14 cellular contexts compared by ENCODE assay signal in genomic region chr21:14995695-14996490, GRCh38.
A peak's percentile ranks its signal among the peaks of the same experiment; 100 is the strongest.
DNase-seq lines count a peak whose midpoint lies in the region; ATAC-seq and TF ChIP-seq lines count a peak whose summit lies in the region.
"Had no signal": no experiment of that assay in that cellular context is flagged by ENCODE, and none has a peak within 500 bp of the region (broad histone marks: within the 10 kb centered on the region; RNA-seq: fewer than 3 reads in every experiment).

No MANE protein-coding gene starts in this region.

- H3K4me1 ChIP-seq in GM23338 (ENCODE audit: insufficient read depth) (peaks cover 10% of the 10 kb centered on the region), Panc1 (ENCODE audit: control insufficient read depth, insufficient read depth, low read length) (no peaks in the 10 kb centered on the region; the same call in none of the 2 replicates), hepatocyte (ENCODE audit: insufficient read depth) (peaks cover 6% of the 10 kb centered on the region)

- no peak overlapping the region for H3K27ac ChIP-seq in GM23338 (ENCODE audit: low read depth)
- peak overlapping the region; percentile 34 for H3K27ac ChIP-seq in Panc1 (ENCODE audit: low read length)
- H3K27ac ChIP-seq in hepatocyte: no peak overlapping the region
- H3K27ac ChIP-seq: coronary artery, neutrophil had no signal

- ATAC-seq in GM23338 (peak; percentile 48), Panc1 (0 out of 2 replicates have a peak, but pooled peaks have one; percentile 34)
- ATAC-seq: left colon had no signal

- no peak overlapping the region for H2AFZ ChIP-seq in GM23338
- H2AFZ ChIP-seq in hepatocyte: no peak overlapping the region

- H3K27me3 ChIP-seq in GM23338 (ENCODE audit: insufficient read depth) (no peaks in the 10 kb centered on the region), Panc1 (ENCODE audit: control insufficient read depth, insufficient read depth, low read length) (no peaks in the 10 kb centered on the region), hepatocyte (no peaks in the 10 kb centered on the region)
- H3K27me3 ChIP-seq: neutrophil had no signal

- H3F3A ChIP-seq in GM23338 (replicated peaks; ENCODE audit: low read depth): no peaks in the 10 kb centered on the region

- DNase-seq in GM23338 (ENCODE audit: low spot score): peak; percentile 43
- DNase-seq in Panc1 (ENCODE audit: low read depth, low spot score): no peak
- DNase-seq in epithelial cell of proximal tubule (ENCODE audit: low read depth): peak; percentile 26
- DNase-seq in nephron progenitor cell: no peak
- no peak for DNase-seq in NCI-H2171 treated with DMSO at 0.1 percent for 48 hours (lab: John Stamatoyannopoulos, UW)
- no peak for DNase-seq in hepatocyte (ENCODE audit: low spot score)
- no peak for DNase-seq in cerebellar cortex (ENCODE audit: low spot score)
- no peak for DNase-seq in NCI-H446 (lab: John Stamatoyannopoulos, UW)
- DNase-seq: activated CD4-positive, alpha-beta memory T cell treated with anti-CD3 and anti-CD28 coated beads, Interleukin-2, amount 10 ng/mL, durations not matched to agents 7 days and 5 days; DMS153; left colon had no signal

- in situ Hi-C loops in Panc1 (cut with HindIII; ENCODE audit: low pct_unique_long_range_greater_than_20kb, low sequenced_read_pairs): no loop called here

- H3K4me2 ChIP-seq in GM23338 (no peak overlapping the region; the same call in 1 of the 2 replicates), hepatocyte (no peak overlapping the region)

- CTCF ChIA-PET in Panc1 (lab: Charles Lee): no interaction called here

- H3K4me3 ChIP-seq in GM23338: no peak overlapping the region
- H3K4me3 ChIP-seq in Panc1 (ENCODE audit: low read depth in 2 of 2, low read length in 2 of 2): no peak overlapping the region
- H3K4me3 ChIP-seq in epithelial cell of proximal tubule (ENCODE audit: low read depth, low read length): no peak overlapping the region
- H3K4me3 ChIP-seq in hepatocyte: no peak overlapping the region
- H3K4me3 ChIP-seq: coronary artery had no signal

- H3K36me3 Mint-ChIP-seq in GM23338 (ENCODE audit: low read depth): no peaks in the 10 kb centered on the region
- H3K36me3 Mint-ChIP-seq in nephron progenitor cell (ENCODE audit: low read depth): peaks cover 75% of the 10 kb centered on the region

- H3K9me3 ChIP-seq in Panc1 (ENCODE audit: control insufficient read depth, insufficient read depth, low read depth, low read length) (no peaks in the 10 kb centered on the region), hepatocyte (ENCODE audit: low read depth) (no peaks in the 10 kb centered on the region)
- H3K9me3 ChIP-seq: neutrophil had no signal

- BruUV-seq in Panc1 (replicated peaks; lab: Mats Ljungman, UMichigan): no TSS peak

- POLR2A ChIA-PET in Panc1 (lab: Charles Lee): no interaction called here

- no peaks in the 10 kb centered on the region for H3K9me3 Mint-ChIP-seq in GM23338
- H3K9me3 Mint-ChIP-seq in nephron progenitor cell: no peaks in the 10 kb centered on the region
- H3K9me3 Mint-ChIP-seq: activated CD4-positive, alpha-beta memory T cell treated with anti-CD3 and anti-CD28 coated beads, Interleukin-2, amount 10 ng/mL, durations not matched to agents 7 days and 5 days; type B pancreatic cell had no signal

- H3K4me3 Mint-ChIP-seq in GM23338: no peak overlapping the region
- H3K4me3 Mint-ChIP-seq in nephron progenitor cell: no peak overlapping the region
- H3K4me3 Mint-ChIP-seq: activated CD4-positive, alpha-beta memory T cell treated with anti-CD3 and anti-CD28 coated beads, Interleukin-2, amount 10 ng/mL, durations not matched to agents 7 days and 5 days; type B pancreatic cell had no signal

- no peaks in the 10 kb centered on the region for H3K36me3 ChIP-seq in GM23338 (ENCODE audit: insufficient read depth)
- H3K36me3 ChIP-seq in Panc1 (ENCODE audit: control insufficient read depth, insufficient read depth, low read length): no peaks in the 10 kb centered on the region
- H3K36me3 ChIP-seq in hepatocyte (replicated peaks; ENCODE audit: insufficient read depth, low read depth): no peaks in the 10 kb centered on the region

- H4K20me1 ChIP-seq in GM23338 (replicated peaks; ENCODE audit: insufficient read depth): no peaks in the 10 kb centered on the region
- peaks cover 18% of the 10 kb centered on the region for H4K20me1 ChIP-seq in hepatocyte (ENCODE audit: insufficient read depth, poor library complexity, severe bottlenecking)

- no peaks in the 10 kb centered on the region for H3K27me3 Mint-ChIP-seq in GM23338 (ENCODE audit: insufficient read depth, low read depth, poor library complexity)
- H3K27me3 Mint-ChIP-seq in nephron progenitor cell (ENCODE audit: low read depth, poor library complexity): no peaks in the 10 kb centered on the region
- H3K27me3 Mint-ChIP-seq: activated CD4-positive, alpha-beta memory T cell treated with anti-CD3 and anti-CD28 coated beads, Interleukin-2, amount 10 ng/mL, durations not matched to agents 7 days and 5 days; type B pancreatic cell had no signal

- WGBS in hepatocyte (ENCODE audit: low lambda C conversion rate, missing lambda C conversion rate): 92% methylated on average over 9 of the region's 9 CpGs

- H3K79me2 ChIP-seq in GM23338 (replicated peaks; ENCODE audit: insufficient read depth): no peaks in the 10 kb centered on the region; the same call in 1 of the 2 replicates
- peaks cover 96% of the 10 kb centered on the region for H3K79me2 ChIP-seq in hepatocyte

- H3K4me1 Mint-ChIP-seq in GM23338: peaks cover 20% of the 10 kb centered on the region
- peaks cover 34% of the 10 kb centered on the region for H3K4me1 Mint-ChIP-seq in nephron progenitor cell

- H3K27ac Mint-ChIP-seq in GM23338 (peak overlapping the region; percentile 55; the same call in 1 of the 2 replicates), nephron progenitor cell (peak overlapping the region; percentile 57)
- H3K27ac Mint-ChIP-seq: activated CD4-positive, alpha-beta memory T cell treated with anti-CD3 and anti-CD28 coated beads, Interleukin-2, amount 10 ng/mL, durations not matched to agents 7 days and 5 days; type B pancreatic cell had no signal

- TF ChIP-seq CTCF in GM23338 (conservative IDR thresholded peaks at IDR 0.05; ENCODE audit: low read depth in 2 of 2) (no peak), Panc1 (IDR thresholded peaks at IDR 0.05) (no peak), epithelial cell of proximal tubule (conservative IDR thresholded peaks at IDR 0.05; ENCODE audit: low read depth, low read length) (no peak), nephron progenitor cell (IDR thresholded peaks at IDR 0.05) (no peak), hepatocyte (IDR thresholded peaks at IDR 0.05; ENCODE audit: poor library complexity) (no peak)

- intact Hi-C loops in Panc1 (cut with micrococcal nuclease; ENCODE audit: unreplicated experiment): no loop called here

- H3K9me2 ChIP-seq in GM23338 (ENCODE audit: insufficient read depth) (no peaks in the 10 kb centered on the region), hepatocyte (replicated peaks; ENCODE audit: insufficient read depth) (no peaks in the 10 kb centered on the region)

TF ChIP-seq in GM23338, 12 proteins besides CTCF, POLR2A, EP300 and RAD21 (continues in another document):
- TF ChIP-seq NANOG (IDR thresholded peaks at IDR 0.05; ENCODE audit: borderline replicate concordance) (no peak), JUNB (IDR thresholded peaks at IDR 0.05; ENCODE audit: unreplicated experiment) (no peak)

Comparison
In these comparisons a context has a peak if more than half of its experiments do, and no peak if none do; other contexts are left out.
1. DNase-seq: peak in GM23338 (single experiment) and epithelial cell of proximal tubule (single experiment); none in Panc1 (single experiment), nephron progenitor cell (single experiment), NCI-H2171 treated with DMSO at 0.1 percent for 48 hours (single experiment), hepatocyte (single experiment), cerebellar cortex (single experiment) and NCI-H446 (0 of 2).